ENCODE assay signal across 10 cellular contexts in genomic region chr6:16419636-16420331, GRCh38.
DNase-seq lines count a peak whose midpoint lies in the region; ATAC-seq, FAIRE-seq and TF ChIP-seq lines count a peak whose summit lies in the region.
"Had no signal": no experiment of that assay in that cellular context is flagged by ENCODE, and none has a peak within 500 bp of the region (broad histone marks: within the 10 kb centered on the region; RNA-seq: fewer than 3 reads in every experiment).

No MANE protein-coding gene starts in this region.

- no peak for ATAC-seq in stimulated activated naive CD8-positive, alpha-beta T cell treated with anti-CD3 and anti-CD28 coated beads, Interleukin-15, Interleukin-2, amounts not matched to agents 100 U/mL and 50 U/mL, for 24 hours
- peak; percentile 71 for ATAC-seq in HG02943 (IDR thresholded peaks at IDR 0.05; ENCODE audit: low read depth, unreplicated experiment)

- DNase-seq in stimulated activated naive CD8-positive, alpha-beta T cell treated with anti-CD3 and anti-CD28 coated beads, Interleukin-15, Interleukin-2, amounts not matched to agents 100 U/mL and 50 U/mL, for 24 hours = no peak
- DNase-seq in activated CD4-positive, alpha-beta memory T cell treated with anti-CD3 and anti-CD28 coated beads for 36 hours = no peak
- no peak for DNase-seq in D721Med (ENCODE audit: insufficient read length, low spot score)
- no peak for DNase-seq in NCI-H1417 treated with DMSO at 0.1 percent for 48 hours (lab: John Stamatoyannopoulos, UW)
- DNase-seq in UCSD-AML1 (lab: John Stamatoyannopoulos, UW; ENCODE audit: unreplicated experiment) = no peak
- DNase-seq in AG20443 (ENCODE audit: low spot score) = no peak
- DNase-seq: NCI-H187 had no signal

- no peak for TF ChIP-seq CTCF in D721Med (IDR thresholded peaks at IDR 0.05; ENCODE audit: insufficient read depth, missing control alignments)

- no peaks in the 10 kb centered on the region for H3K36me3 Mint-ChIP-seq in stimulated activated naive CD8-positive, alpha-beta T cell treated with anti-CD3 and anti-CD28 coated beads, Interleukin-15, Interleukin-2, amounts not matched to agents 100 ng/mL and 50 ng/mL, for 24 hours (ENCODE audit: low read depth)
- peaks cover 3% of the 10 kb centered on the region for H3K36me3 Mint-ChIP-seq in activated CD4-positive, alpha-beta memory T cell treated with anti-CD3 and anti-CD28 coated beads for 36 hours

- FAIRE-seq in D721Med (lab: Jason Lieb, UNC) = no peak

- H3K4me1 Mint-ChIP-seq in stimulated activated naive CD8-positive, alpha-beta T cell treated with anti-CD3 and anti-CD28 coated beads, Interleukin-15, Interleukin-2, amounts not matched to agents 100 ng/mL and 50 ng/mL, for 24 hours (ENCODE audit: low read depth) = peaks cover 56% of the 10 kb centered on the region
- peaks cover 76% of the 10 kb centered on the region for H3K4me1 Mint-ChIP-seq in activated CD4-positive, alpha-beta memory T cell treated with anti-CD3 and anti-CD28 coated beads for 36 hours (ENCODE audit: low read depth)

- peak overlapping the region; percentile 98 for H3K27ac Mint-ChIP-seq in stimulated activated naive CD8-positive, alpha-beta T cell treated with anti-CD3 and anti-CD28 coated beads, Interleukin-15, Interleukin-2, amounts not matched to agents 100 ng/mL and 50 ng/mL, for 24 hours
- H3K27ac Mint-ChIP-seq in activated CD4-positive, alpha-beta memory T cell treated with anti-CD3 and anti-CD28 coated beads for 36 hours = peak overlapping the region; percentile 96

- H3K27me3 Mint-ChIP-seq in stimulated activated naive CD8-positive, alpha-beta T cell treated with anti-CD3 and anti-CD28 coated beads, Interleukin-15, Interleukin-2, amounts not matched to agents 100 ng/mL and 50 ng/mL, for 24 hours = no peaks in the 10 kb centered on the region
- H3K27me3 Mint-ChIP-seq in activated CD4-positive, alpha-beta memory T cell treated with anti-CD3 and anti-CD28 coated beads for 36 hours = no peaks in the 10 kb centered on the region

- POLR2A ChIA-PET in activated CD4-positive, alpha-beta memory T cell treated with anti-CD3 and anti-CD28 coated beads for 36 hours (lab: Charles Lee) = interaction anchor here (1.1 to 3.3 kb wide), 13 partner anchors 10 to 343 kb away, joined by 3 to 45 read pairs (median 6); partner anchors contain the start of gene ATXN1

- CTCF ChIA-PET in activated CD4-positive, alpha-beta memory T cell treated with anti-CD3 and anti-CD28 coated beads for 36 hours (lab: Charles Lee) = interaction anchor here (0.6 to 2.0 kb wide), 12 partner anchors 10 to 1608 kb away, joined by 3 to 8 read pairs (median 5); no protein-coding TSS in a partner anchor

- peak overlapping the region; percentile 78 for H3K4me3 Mint-ChIP-seq in stimulated activated naive CD8-positive, alpha-beta T cell treated with anti-CD3 and anti-CD28 coated beads, Interleukin-15, Interleukin-2, amounts not matched to agents 100 ng/mL and 50 ng/mL, for 24 hours
- peak overlapping the region; percentile 62 for H3K4me3 Mint-ChIP-seq in activated CD4-positive, alpha-beta memory T cell treated with anti-CD3 and anti-CD28 coated beads for 36 hours
- H3K4me3 Mint-ChIP-seq: CD14-positive monocyte had no signal

- intact Hi-C loops in activated CD4-positive, alpha-beta memory T cell treated with anti-CD3 and anti-CD28 coated beads for 36 hours (cut with micrococcal nuclease) = loop anchor here (1.0 to 10.0 kb wide), 9 partner anchors 22 to 293 kb away; no protein-coding TSS in a partner anchor

- no peaks in the 10 kb centered on the region for H3K9me3 Mint-ChIP-seq in stimulated activated naive CD8-positive, alpha-beta T cell treated with anti-CD3 and anti-CD28 coated beads, Interleukin-15, Interleukin-2, amounts not matched to agents 100 ng/mL and 50 ng/mL, for 24 hours
- H3K9me3 Mint-ChIP-seq in activated CD4-positive, alpha-beta memory T cell treated with anti-CD3 and anti-CD28 coated beads for 36 hours = no peaks in the 10 kb centered on the region
- H3K9me3 Mint-ChIP-seq: CD14-positive monocyte had no signal
